In genomic region chr12:109695961-109696461, GRCh38 we compare ENCODE assay signal across 1 cellular context.
TF ChIP-seq lines count a peak whose summit lies in the region.

No MANE protein-coding gene starts in this region.

TF ChIP-seq in HCT116, 20 proteins besides CTCF, POLR2A, EP300 and RAD21:
- peak; percentile 98 for TF ChIP-seq TCF7L2 (IDR thresholded peaks at IDR 0.05; ENCODE audit: borderline replicate concordance, extremely low read depth, insufficient read depth, insufficient read length)
- no peak for TF ChIP-seq SRF (IDR thresholded peaks at IDR 0.05; ENCODE audit: low read depth)
- TF ChIP-seq SP1 (IDR thresholded peaks at IDR 0.05; ENCODE audit: low read depth), result no peak
